In genomic region chr11:119062779-119063178, GRCh38 we compare ENCODE assay signal across 17 cellular contexts. TPM values are rescaled to one million over a fixed set of nuclear protein-coding genes. Genes with fewer than 3 reads are reported as not detected.
DNase-seq lines count a peak whose midpoint lies in the region; ATAC-seq, FAIRE-seq and TF ChIP-seq lines count a peak whose summit lies in the region.
"Had no signal": no experiment of that assay in that cellular context is flagged by ENCODE, and none has a peak within 500 bp of the region (broad histone marks: within the 10 kb centered on the region; RNA-seq: fewer than 3 reads in every experiment).

No MANE protein-coding gene starts in this region.

- no peak for TF ChIP-seq CTCF in PC-9 (conservative IDR thresholded peaks at IDR 0.05)
- TF ChIP-seq CTCF in endothelial cell of umbilical vein (IDR thresholded peaks at IDR 0.05; ENCODE audit: extremely low read depth in 1 of 2, insufficient read depth in 1 of 2, low read depth in 1 of 2, low read length in 2 of 2): no peak

- H3K4me1 ChIP-seq in GM23248 (ENCODE audit: insufficient read depth): peaks cover 20% of the 10 kb centered on the region
- peaks cover 14% of the 10 kb centered on the region for H3K4me1 ChIP-seq in PC-9 (replicated peaks; ENCODE audit: insufficient read depth)
- H3K4me1 ChIP-seq in endothelial cell of umbilical vein (ENCODE audit: control insufficient read depth, extremely low read depth, insufficient read depth, low read length): peaks cover 2% of the 10 kb centered on the region

- H3K9me2 ChIP-seq in GM23248 (ENCODE audit: insufficient read depth) (no peaks in the 10 kb centered on the region), PC-9 (ENCODE audit: insufficient read depth) (no peaks in the 10 kb centered on the region)

- CTCF ChIA-PET in PC-9 (lab: Charles Lee) (no interaction called here), endothelial cell of umbilical vein (lab: Charles Lee) (interaction anchor here (0.9 to 1.1 kb wide), 2 partner anchors 31 to 40 kb away, joined by 3 read pairs; no protein-coding TSS in a partner anchor)

- dilution Hi-C loops in endothelial cell of umbilical vein (cut with MboI; ENCODE audit: extremely low pct_ligation_motif_present, low sequenced_read_pairs): no loop called here

- POLR2A ChIA-PET in PC-9 (lab: Charles Lee; ENCODE audit: unreplicated experiment) (no interaction called here), endothelial cell of umbilical vein (lab: Charles Lee) (no interaction called here)

- H3K4me2 ChIP-seq in GM23248 (ENCODE audit: unreplicated experiment): no peak overlapping the region
- no peak overlapping the region for H3K4me2 ChIP-seq in PC-9
- no peak overlapping the region for H3K4me2 ChIP-seq in endothelial cell of umbilical vein (ENCODE audit: insufficient read depth, low read length)

- no peaks in the 10 kb centered on the region for H4K20me1 ChIP-seq in GM23248 (ENCODE audit: insufficient read depth)
- no peaks in the 10 kb centered on the region for H4K20me1 ChIP-seq in PC-9 (ENCODE audit: insufficient read depth)
- H4K20me1 ChIP-seq in endothelial cell of umbilical vein (replicated peaks; ENCODE audit: control insufficient read depth, extremely low read depth, insufficient read depth, low read length): no peaks in the 10 kb centered on the region

- no TSS peak for BruUV-seq in PC-9 (replicated peaks; lab: Mats Ljungman, UMichigan)
- no TSS peak for BruUV-seq in endothelial cell of umbilical vein (replicated peaks; lab: Mats Ljungman, UMichigan)

- peaks cover 57% of the 10 kb centered on the region for H3K79me2 ChIP-seq in GM23248 (ENCODE audit: insufficient read depth)
- H3K79me2 ChIP-seq in PC-9 (ENCODE audit: low read depth): peaks cover 15% of the 10 kb centered on the region
- peaks cover under 1% of the 10 kb centered on the region for H3K79me2 ChIP-seq in endothelial cell of umbilical vein (ENCODE audit: control insufficient read depth, insufficient read depth, low read length)

- 51 to 53% methylated on average over 5 of the region's 5 CpGs for WGBS in GM23248 (ENCODE audit: low coverage in 1 of 2, low lambda C conversion rate in 2 of 2, missing lambda C conversion rate in 2 of 2), 2 experiments

- intact Hi-C loops in PC-9 (cut with micrococcal nuclease; ENCODE audit: unreplicated experiment) (no loop called here), endothelial cell of umbilical vein (cut with micrococcal nuclease) (no loop called here)

- H3K9me1 ChIP-seq in endothelial cell of umbilical vein (replicated peaks; ENCODE audit: control insufficient read depth, extremely low read depth, insufficient read depth, low read length): no peaks in the 10 kb centered on the region

- FAIRE-seq in endothelial cell of umbilical vein (lab: Jason Lieb, UNC): peak; percentile 4
- FAIRE-seq: HepG2 had no signal

- H3K27ac ChIP-seq in GM23248 (peak overlapping the region; percentile 35; the same call in 1 of the 2 replicates), PC-9 (no peak overlapping the region), endothelial cell of umbilical vein (ENCODE audit: insufficient read depth, low read depth, low read length) (no peak overlapping the region)

- DNase-seq in GM23248 (peak; percentile 73), PC-9 (peak; percentile 32 to 40), endothelial cell of umbilical vein (ENCODE audit: low read depth, low spot score) (no peak), renal cortical epithelial cell (ENCODE audit: low read depth) (peak; percentile 49)
- no peak for DNase-seq in activated CD4-positive, alpha-beta T cell treated with anti-CD3 and anti-CD28 coated beads for 4 hours
- DNase-seq: activated naive CD4-positive, alpha-beta T cell treated with anti-CD3 and anti-CD28 coated beads for 36 hours; CD4-positive, CD25-positive, alpha-beta regulatory T cell; cerebellar nuclear complex; natural killer cell; NCI-H1105 treated with DMSO at 0.1 percent for 48 hours; NCI-H345; stimulated activated CD8-positive, alpha-beta memory T cell treated with anti-CD3 and anti-CD28 coated beads, Interleukin-4, amount 100 ng/mL, for 48 hours had no signal

- no peak overlapping the region for H2AFZ ChIP-seq in GM23248
- H2AFZ ChIP-seq in PC-9: no peak overlapping the region
- no peak overlapping the region for H2AFZ ChIP-seq in endothelial cell of umbilical vein (ENCODE audit: low read depth, low read length)

- H3K4me3 ChIP-seq in GM23248 (no peak overlapping the region), PC-9 (no peak overlapping the region), endothelial cell of umbilical vein (replicated peaks in 1 of 3; ENCODE audit: insufficient read depth in 1 of 3, low read depth in 1 of 3, low read length in 3 of 3) (no peak overlapping the region)

- H3K27me3 ChIP-seq in GM23248 (replicated peaks; ENCODE audit: insufficient read depth) (no peaks in the 10 kb centered on the region), PC-9 (ENCODE audit: insufficient read depth, low read depth) (no peaks in the 10 kb centered on the region), endothelial cell of umbilical vein (ENCODE audit: control insufficient read depth in 2 of 2, insufficient read depth in 2 of 2, low read length in 2 of 2) (no peaks in the 10 kb centered on the region)

- TF ChIP-seq POLR2A in endothelial cell of umbilical vein (IDR thresholded peaks at IDR 0.05; ENCODE audit: low read depth, low read length): no peak

- H3F3A ChIP-seq in GM23248 (ENCODE audit: insufficient read depth): peaks cover 20% of the 10 kb centered on the region
- peaks cover 26% of the 10 kb centered on the region for H3F3A ChIP-seq in PC-9 (ENCODE audit: insufficient read depth, low read depth)

- H3K36me3 ChIP-seq in GM23248 (ENCODE audit: low read depth): no peaks in the 10 kb centered on the region
- no peaks in the 10 kb centered on the region for H3K36me3 ChIP-seq in PC-9 (ENCODE audit: low read depth)
- no peaks in the 10 kb centered on the region for H3K36me3 ChIP-seq in endothelial cell of umbilical vein (ENCODE audit: control insufficient read depth in 2 of 2, extremely low read depth in 1 of 2, insufficient read depth in 2 of 2, low read length in 2 of 2)

- in situ Hi-C loops in GM23248 (cut with MboI): no loop called here

- ATAC-seq in GM18519 (IDR thresholded peaks at IDR 0.05; ENCODE audit: low FRiP score, unreplicated experiment): no peak
- ATAC-seq in GM18511 (IDR thresholded peaks at IDR 0.05; ENCODE audit: unreplicated experiment): no peak
- no peak for ATAC-seq in HG02885 (IDR thresholded peaks at IDR 0.05; ENCODE audit: poor library complexity, unreplicated experiment)
- ATAC-seq: HepG2, natural killer cell, WTC11 had no signal

- H3K9me3 ChIP-seq in GM23248 (ENCODE audit: low read depth) (no peaks in the 10 kb centered on the region), PC-9 (ENCODE audit: insufficient read depth, low read depth) (no peaks in the 10 kb centered on the region), endothelial cell of umbilical vein (replicated peaks; ENCODE audit: control insufficient read depth, insufficient read depth, low read length) (no peaks in the 10 kb centered on the region)

- H3K9ac ChIP-seq in GM23248 (no peak overlapping the region), endothelial cell of umbilical vein (replicated peaks; ENCODE audit: extremely low read depth, insufficient read depth, low read length) (no peak overlapping the region)

RNA-seq across cellular contexts. Expression of gene VPS11, which starts 4.8 kb away (rescaled TPM):
- 21.0 and 27.9 TPM in 2 replicates for total RNA-seq in GM23248 (2014; rRNA removed; shearing (Covaris generic))
- polyA plus RNA-seq in GM23248 (2016; fragmentation: Nextera tagmentation; extraction: Ambion mirVana) (22.3 and 24.1 TPM in 2 replicates), endothelial cell of umbilical vein (25.4 and 26.4 TPM in 2 replicates)
- total RNA-seq in PC-9 (2021) (21.1 and 22.9 TPM in 2 replicates), endothelial cell of umbilical vein (27.0 and 31.0 TPM in 2 replicates), renal cortical epithelial cell (15.8 and 29.3 TPM in 2 replicates)
- polyA plus RNA-seq in endothelial cell of umbilical vein (2011; cell fraction: cytosol; rRNA removed): 20.2 and 20.7 TPM in 2 replicates
- polyA plus RNA-seq in endothelial cell of umbilical vein (2011; cell fraction: nucleus; rRNA removed): 55.8 and 72.8 TPM in 2 replicates
- 31.0 and 34.4 TPM in 2 replicates for polyA plus RNA-seq in endothelial cell of umbilical vein (2012)
- polyA minus RNA-seq in endothelial cell of umbilical vein: 30.4 and 39.4 TPM in 2 replicates
- 10.0 TPM for polyA minus RNA-seq in endothelial cell of umbilical vein (2011; cell fraction: cytosol; rRNA and poly(A)+ RNA removed)
- polyA minus RNA-seq in endothelial cell of umbilical vein (2011; cell fraction: nucleus; rRNA and poly(A)+ RNA removed): 28.3 and 30.2 TPM in 2 replicates

RNA-seq across cellular contexts. Expression of gene HYOU1, which starts 5.8 kb away (rescaled TPM):
- 85.4 and 97.0 TPM in 2 replicates for total RNA-seq in GM23248 (2014; rRNA removed; shearing (Covaris generic))
- polyA plus RNA-seq in GM23248 (2016; fragmentation: Nextera tagmentation; extraction: Ambion mirVana): 56.3 and 58.5 TPM in 2 replicates
- 92.0 and 117 TPM in 2 replicates for total RNA-seq in PC-9 (2021)
- 286 and 302 TPM in 2 replicates for total RNA-seq in endothelial cell of umbilical vein
- polyA plus RNA-seq in endothelial cell of umbilical vein: 318 and 355 TPM in 2 replicates
- 263 and 280 TPM in 2 replicates for polyA plus RNA-seq in endothelial cell of umbilical vein (2011; cell fraction: cytosol; rRNA removed)
- polyA plus RNA-seq in endothelial cell of umbilical vein (2011; cell fraction: nucleus; rRNA removed): 330 and 348 TPM in 2 replicates
- polyA plus RNA-seq in endothelial cell of umbilical vein (2012): 217 and 236 TPM in 2 replicates
- 356 and 385 TPM in 2 replicates for polyA minus RNA-seq in endothelial cell of umbilical vein
- 50.0 TPM for polyA minus RNA-seq in endothelial cell of umbilical vein (2011; cell fraction: cytosol; rRNA and poly(A)+ RNA removed)
- polyA minus RNA-seq in endothelial cell of umbilical vein (2011; cell fraction: nucleus; rRNA and poly(A)+ RNA removed): 97.4 and 134 TPM in 2 replicates
- 172 and 223 TPM in 2 replicates for total RNA-seq in renal cortical epithelial cell

RNA-seq across cellular contexts. Expression of gene HMBS, which starts 21.9 kb away (rescaled TPM):
- 5.1 and 8.5 TPM in 2 replicates for total RNA-seq in GM23248 (2014; rRNA removed; shearing (Covaris generic))
- polyA plus RNA-seq in GM23248 (2016; fragmentation: Nextera tagmentation; extraction: Ambion mirVana) (46.1 and 53.3 TPM in 2 replicates), endothelial cell of umbilical vein (23.9 and 24.8 TPM in 2 replicates)
- total RNA-seq in PC-9 (2021) (49.3 and 54.9 TPM in 2 replicates), endothelial cell of umbilical vein (13.5 and 16.1 TPM in 2 replicates), renal cortical epithelial cell (12.0 and 24.0 TPM in 2 replicates)
- 26.5 and 26.8 TPM in 2 replicates for polyA plus RNA-seq in endothelial cell of umbilical vein (2011; cell fraction: cytosol; rRNA removed)
- 32.3 and 32.4 TPM in 2 replicates for polyA plus RNA-seq in endothelial cell of umbilical vein (2011; cell fraction: nucleus; rRNA removed)
- 19.0 and 21.7 TPM in 2 replicates for polyA plus RNA-seq in endothelial cell of umbilical vein (2012)
- 17.8 and 18.6 TPM in 2 replicates for polyA minus RNA-seq in endothelial cell of umbilical vein
- 31.5 TPM for polyA minus RNA-seq in endothelial cell of umbilical vein (2011; cell fraction: cytosol; rRNA and poly(A)+ RNA removed)
- 7.9 and 8.6 TPM in 2 replicates for polyA minus RNA-seq in endothelial cell of umbilical vein (2011; cell fraction: nucleus; rRNA and poly(A)+ RNA removed)

RNA-seq across cellular contexts. Expression of gene SLC37A4, which starts 32.1 kb away (rescaled TPM):
- 11.1 and 13.7 TPM in 2 replicates for total RNA-seq in GM23248 (2014; rRNA removed; shearing (Covaris generic))
- polyA plus RNA-seq in GM23248 (2016; fragmentation: Nextera tagmentation; extraction: Ambion mirVana) (7.8 and 7.9 TPM in 2 replicates), endothelial cell of umbilical vein (36.5 and 41.9 TPM in 2 replicates)
- total RNA-seq in PC-9 (2021) (23.2 and 24.3 TPM in 2 replicates), endothelial cell of umbilical vein (19.9 and 21.5 TPM in 2 replicates), renal cortical epithelial cell (26.4 and 32.6 TPM in 2 replicates)
- polyA plus RNA-seq in endothelial cell of umbilical vein (2011; cell fraction: cytosol; rRNA removed): 27.4 and 27.8 TPM in 2 replicates
- 58.3 and 71.9 TPM in 2 replicates for polyA plus RNA-seq in endothelial cell of umbilical vein (2011; cell fraction: nucleus; rRNA removed)
- 15.8 and 17.6 TPM in 2 replicates for polyA plus RNA-seq in endothelial cell of umbilical vein (2012)
- polyA minus RNA-seq in endothelial cell of umbilical vein: 42.3 and 44.5 TPM in 2 replicates
- polyA minus RNA-seq in endothelial cell of umbilical vein (2011; cell fraction: cytosol; rRNA and poly(A)+ RNA removed): 12.2 TPM
- polyA minus RNA-seq in endothelial cell of umbilical vein (2011; cell fraction: nucleus; rRNA and poly(A)+ RNA removed): 8.3 and 10.9 TPM in 2 replicates

RNA-seq across cellular contexts. Expression of gene DPAGT1, which starts 38.9 kb away (rescaled TPM):
- 30.0 and 30.9 TPM in 2 replicates for total RNA-seq in GM23248 (2014; rRNA removed; shearing (Covaris generic))
- polyA plus RNA-seq in GM23248 (2016; fragmentation: Nextera tagmentation; extraction: Ambion mirVana) (68.6 and 73.6 TPM in 2 replicates), endothelial cell of umbilical vein (203 and 212 TPM in 2 replicates)
- total RNA-seq in PC-9 (2021) (32.8 and 41.1 TPM in 2 replicates), endothelial cell of umbilical vein (48.4 and 62.0 TPM in 2 replicates), renal cortical epithelial cell (22.1 and 42.9 TPM in 2 replicates)
- polyA plus RNA-seq in endothelial cell of umbilical vein (2011; cell fraction: cytosol; rRNA removed): 61.5 and 62.3 TPM in 2 replicates
- 193 and 217 TPM in 2 replicates for polyA plus RNA-seq in endothelial cell of umbilical vein (2011; cell fraction: nucleus; rRNA removed)
- 48.5 and 55.0 TPM in 2 replicates for polyA plus RNA-seq in endothelial cell of umbilical vein (2012)
- 139 and 143 TPM in 2 replicates for polyA minus RNA-seq in endothelial cell of umbilical vein
- polyA minus RNA-seq in endothelial cell of umbilical vein (2011; cell fraction: cytosol; rRNA and poly(A)+ RNA removed): 26.4 TPM
- polyA minus RNA-seq in endothelial cell of umbilical vein (2011; cell fraction: nucleus; rRNA and poly(A)+ RNA removed): 47.7 and 59.0 TPM in 2 replicates

Comparison
In these comparisons a context has a peak if more than half of its experiments do, and no peak if none do; other contexts are left out.
1. DNase-seq: peak in GM23248 (single experiment), PC-9 (2 of 2) and renal cortical epithelial cell (single experiment); none in endothelial cell of umbilical vein (single experiment) and activated CD4-positive, alpha-beta T cell treated with anti-CD3 and anti-CD28 coated beads for 4 hours (0 of 2).